In the genomic region with DNA sequence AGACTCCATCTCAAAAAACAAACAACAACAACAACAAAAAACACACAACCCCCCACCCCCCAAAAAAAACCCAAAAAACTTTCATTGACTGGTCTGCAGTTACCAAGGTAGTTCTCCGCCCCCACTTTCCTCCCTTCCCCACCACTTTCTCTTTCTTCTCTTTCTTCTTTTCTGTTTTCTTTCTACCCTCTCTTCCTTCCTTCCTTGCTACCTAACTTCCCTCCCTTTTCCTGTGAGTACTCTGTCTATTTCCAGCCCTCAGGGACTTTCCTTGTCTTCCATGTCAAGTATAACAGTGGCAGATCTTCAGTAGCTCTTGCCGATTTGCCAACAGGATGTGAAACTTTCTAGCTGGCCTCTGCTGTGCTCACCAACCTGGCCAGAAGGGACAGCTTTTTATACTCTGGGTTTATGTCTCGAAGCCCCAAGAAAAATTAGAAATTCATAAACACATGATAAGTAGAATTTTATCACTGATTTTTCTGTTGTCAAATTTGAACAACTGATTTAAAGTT, we compare ENCODE assay signal across 19 cellular contexts.
DNase-seq lines count a peak whose midpoint lies in the region; ATAC-seq and TF ChIP-seq lines count a peak whose summit lies in the region.
"Had no signal": no experiment of that assay in that cellular context is flagged by ENCODE, and none has a peak within 500 bp of the region (broad histone marks: within the 10 kb centered on the region; RNA-seq: fewer than 3 reads in every experiment).

No MANE protein-coding gene starts in this region.

- H3K27ac Mint-ChIP-seq in neural progenitor cell = no peak overlapping the region
- H3K27ac Mint-ChIP-seq: activated naive CD4-positive, alpha-beta T cell treated with anti-CD3 and anti-CD28 coated beads for 36 hours; effector memory CD8-positive, alpha-beta T cell had no signal

- no peak overlapping the region for H3K4me3 Mint-ChIP-seq in neural progenitor cell
- H3K4me3 Mint-ChIP-seq: activated naive CD4-positive, alpha-beta T cell treated with anti-CD3 and anti-CD28 coated beads for 36 hours; effector memory CD8-positive, alpha-beta T cell had no signal

- H3K4me1 Mint-ChIP-seq in neural progenitor cell = peaks cover 22% of the 10 kb centered on the region

- TF ChIP-seq CTCF in gastroesophageal sphincter (IDR thresholded peaks at IDR 0.05) = no peak
- TF ChIP-seq CTCF in neural progenitor cell (IDR thresholded peaks at IDR 0.05) = no peak

- H3K9ac ChIP-seq in BLaER1 treated with 17β-estradiol and CSF1 and Interleukin-3, amounts not matched to agents 10 nM and 100 nM = no peak overlapping the region
- H3K9ac ChIP-seq in neural progenitor cell = no peak overlapping the region

- ATAC-seq in GM21423 (IDR thresholded peaks at IDR 0.05; ENCODE audit: unreplicated experiment) = peak; percentile 45
- peak; percentile 66 for ATAC-seq in HG03460 (IDR thresholded peaks at IDR 0.05; ENCODE audit: unreplicated experiment)
- peak; percentile 10 for ATAC-seq in gastroesophageal sphincter
- no peak for ATAC-seq in GM19324 (IDR thresholded peaks at IDR 0.05; ENCODE audit: low FRiP score, unreplicated experiment)
- ATAC-seq: effector memory CD8-positive, alpha-beta T cell; mucosa of descending colon had no signal

- H3K4me2 ChIP-seq in BLaER1 treated with 17β-estradiol and CSF1 and Interleukin-3, amounts not matched to agents 10 nM and 100 nM = peak overlapping the region; percentile 49 to 81 (median 63)
- no peak overlapping the region for H3K4me2 ChIP-seq in neural progenitor cell

- H3K36me3 Mint-ChIP-seq in neural progenitor cell = no peaks in the 10 kb centered on the region

- DNase-seq in neural progenitor cell (ENCODE audit: low spot score) = no peak
- DNase-seq in AG08395 (ENCODE audit: low spot score) = no peak
- no peak for DNase-seq in H7
- DNase-seq: activated naive CD4-positive, alpha-beta T cell treated with anti-CD3 and anti-CD28 coated beads for 36 hours; DMS 273 treated with DMSO at 0.1 percent for 48 hours; effector memory CD8-positive, alpha-beta T cell; islet precursor cell; Kasumi-1; mucosa of descending colon; NCI-H1930; NK-92 treated with Interleukin-12 subunit alpha and Interleukin-12 subunit beta, amount 100 ng/mL, for 24 hours; WERI-Rb-1 had no signal

- H3K27me3 Mint-ChIP-seq in neural progenitor cell (ENCODE audit: insufficient read depth, low read depth) = no peaks in the 10 kb centered on the region

- H3K9me3 Mint-ChIP-seq in neural progenitor cell = peaks cover 4% of the 10 kb centered on the region
- H3K9me3 Mint-ChIP-seq: activated naive CD4-positive, alpha-beta T cell treated with anti-CD3 and anti-CD28 coated beads for 36 hours; effector memory CD8-positive, alpha-beta T cell had no signal

- peak overlapping the region in 4 of 11 experiments; percentile 23 to 33 (median 24); a peak in 5 of 22 replicates for H3K27ac ChIP-seq in BLaER1 treated with 17β-estradiol and CSF1 and Interleukin-3, amounts not matched to agents 10 nM and 100 nM
- H3K27ac ChIP-seq in gastroesophageal sphincter = peak overlapping the region in 1 of 4 donors; percentile 21
- no peak overlapping the region for H3K27ac ChIP-seq in neural progenitor cell
- H3K27ac ChIP-seq: SK-N-MC, WERI-Rb-1 had no signal

- no peaks in the 10 kb centered on the region for H3K27me3 ChIP-seq in BLaER1 treated with 17β-estradiol and CSF1 and Interleukin-3, amounts not matched to agents 10 nM and 100 nM
- H3K27me3 ChIP-seq in gastroesophageal sphincter = no peaks in the 10 kb centered on the region
- no peaks in the 10 kb centered on the region for H3K27me3 ChIP-seq in neural progenitor cell
- no peaks in the 10 kb centered on the region for H3K27me3 ChIP-seq in H7 (ENCODE audit: control insufficient read depth, insufficient read depth, low read length)
- H3K27me3 ChIP-seq: tibial nerve had no signal

- no peaks in the 10 kb centered on the region for H3F3A ChIP-seq in neural progenitor cell (ENCODE audit: low read depth)

- H4K20me1 ChIP-seq in BLaER1 treated with 17β-estradiol and CSF1 and Interleukin-3, amounts not matched to agents 10 nM and 100 nM = no peaks in the 10 kb centered on the region
- H4K20me1 ChIP-seq in neural progenitor cell (ENCODE audit: low read depth) = no peaks in the 10 kb centered on the region

- H3K4me1 ChIP-seq in BLaER1 treated with 17β-estradiol and CSF1 and Interleukin-3, amounts not matched to agents 10 nM and 100 nM = peaks cover 18 to 27% (median 23%) of the 10 kb centered on the region in 10 experiments; a peak in 19 of 20 replicates
- peaks cover 0 to 3% (median 0%) of the 10 kb centered on the region in 3 donors for H3K4me1 ChIP-seq in gastroesophageal sphincter
- peaks cover 5% of the 10 kb centered on the region for H3K4me1 ChIP-seq in neural progenitor cell

- no peak overlapping the region for H3K4me3 ChIP-seq in BLaER1 treated with 17β-estradiol and CSF1 and Interleukin-3, amounts not matched to agents 10 nM and 100 nM
- H3K4me3 ChIP-seq in gastroesophageal sphincter = no peak overlapping the region
- no peak overlapping the region for H3K4me3 ChIP-seq in neural progenitor cell
- H3K4me3 ChIP-seq in H7 (ENCODE audit: insufficient read depth, low read depth, low read length) = no peak overlapping the region
- H3K4me3 ChIP-seq: mucosa of descending colon, SK-N-MC, tibial nerve had no signal

- H3K79me2 ChIP-seq in neural progenitor cell (ENCODE audit: low read depth) = no peaks in the 10 kb centered on the region

- no peaks in the 10 kb centered on the region for H3K36me3 ChIP-seq in BLaER1 treated with 17β-estradiol and CSF1 and Interleukin-3, amounts not matched to agents 10 nM and 100 nM
- H3K36me3 ChIP-seq in gastroesophageal sphincter (no peaks in the 10 kb centered on the region), neural progenitor cell (no peaks in the 10 kb centered on the region), H7 (replicated peaks; ENCODE audit: control insufficient read depth, insufficient read depth, low read length) (no peaks in the 10 kb centered on the region)
- H3K36me3 ChIP-seq: tibial nerve, WERI-Rb-1 had no signal

- WGBS in gastroesophageal sphincter (ENCODE audit: low coverage in 1 of 2), 2 donors = 74% methylated on average over 2 to 3 of the region's 3 CpGs

- no peak for TF ChIP-seq EP300 in gastroesophageal sphincter (IDR thresholded peaks at IDR 0.05)

- no peak for TF ChIP-seq POLR2A in gastroesophageal sphincter (IDR thresholded peaks at IDR 0.05)

- H2AFZ ChIP-seq in neural progenitor cell (replicated peaks) = no peak overlapping the region

- no peaks in the 10 kb centered on the region for H3K9me3 ChIP-seq in BLaER1 treated with 17β-estradiol and CSF1 and Interleukin-3, amounts not matched to agents 10 nM and 100 nM (replicated peaks in 1 of 11)
- H3K9me3 ChIP-seq in gastroesophageal sphincter (no peaks in the 10 kb centered on the region), neural progenitor cell (ENCODE audit: low read depth) (no peaks in the 10 kb centered on the region)
- H3K9me3 ChIP-seq: mucosa of descending colon, tibial nerve had no signal
